9 cellular contexts compared by ENCODE assay signal in genomic region chr12:12048714-12049113, GRCh38. TPM values are rescaled to one million over a fixed set of nuclear protein-coding genes. Genes with fewer than 3 reads are reported as not detected.
"Had no signal": no experiment of that assay in that cellular context is flagged by ENCODE, and none has a peak within 500 bp of the region (broad histone marks: within the 10 kb centered on the region; RNA-seq: fewer than 3 reads in every experiment).

No MANE protein-coding gene starts in this region.

- H3K4me2 ChIP-seq: KMS-11 had no signal

- H3K4me3 Mint-ChIP-seq: IgD-negative memory B cell had no signal

- H3K9ac ChIP-seq: GM23248, KMS-11 had no signal

- DNase-seq: GM23248, H7, HCEC 1CT, KBM-7 had no signal

- H3K4me3 ChIP-seq: GM23248 had no signal

- FAIRE-seq: HepG2 had no signal

- H3K4me1 Mint-ChIP-seq: IgD-negative memory B cell had no signal

- H2AFZ ChIP-seq: GM23248 had no signal

- ATAC-seq: HepG2 had no signal

- H3K27me3 Mint-ChIP-seq: IgD-negative memory B cell had no signal

- H3K27ac Mint-ChIP-seq: IgD-negative memory B cell had no signal

- H3K27ac ChIP-seq: GM23248, KMS-11 had no signal

- H3K9me3 Mint-ChIP-seq: IgD-negative memory B cell had no signal

RNA-seq across cellular contexts. Expression of gene BCL2L14, which starts 22.0 kb away (rescaled TPM):
- total RNA-seq: GM23248, H4, HT1080 had no signal
- polyA plus RNA-seq: GM23248, HepG2, IgD-negative memory B cell had no signal
